ENCODE assay signal across 19 cellular contexts in genomic region chr3:43246956-43247355, GRCh38. TPM values are rescaled to one million over a fixed set of nuclear protein-coding genes. Genes with fewer than 3 reads are reported as not detected.
DNase-seq lines count a peak whose midpoint lies in the region; ATAC-seq and TF ChIP-seq lines count a peak whose summit lies in the region.
"Had no signal": no experiment of that assay in that cellular context is flagged by ENCODE, and none has a peak within 500 bp of the region (broad histone marks: within the 10 kb centered on the region; RNA-seq: fewer than 3 reads in every experiment).

No MANE protein-coding gene starts in this region.

- no peak overlapping the region for H2AFZ ChIP-seq in mesenchymal stem cell (ENCODE audit: low read depth, low read length)

- H2BK5ac ChIP-seq in mesenchymal stem cell (ENCODE audit: low read depth, low read length, poor library complexity, severe bottlenecking) = no peak overlapping the region

- 80% methylated on average over 2 of the region's 2 CpGs for WGBS in mesenchymal stem cell

- H3K27me3 Mint-ChIP-seq in stimulated activated naive CD8-positive, alpha-beta T cell treated with anti-CD3 and anti-CD28 coated beads, Interleukin-15, amount 100 ng/mL, for 72 hours = no peaks in the 10 kb centered on the region
- peaks cover 3% of the 10 kb centered on the region for H3K27me3 Mint-ChIP-seq in memory B cell

- no peak overlapping the region for H3K4me2 ChIP-seq in mesenchymal stem cell (ENCODE audit: low read length, poor library complexity, severe bottlenecking)

- no peaks in the 10 kb centered on the region for H3K36me3 ChIP-seq in mesenchymal stem cell (ENCODE audit: control insufficient read depth in 1 of 2, insufficient read depth in 2 of 2, low read depth in 1 of 2, low read length in 2 of 2)
- H3K36me3 ChIP-seq: pancreas had no signal

- no peaks in the 10 kb centered on the region for H3K79me1 ChIP-seq in mesenchymal stem cell (replicated peaks; ENCODE audit: low read length, poor library complexity, severe bottlenecking)

- no peak overlapping the region for H3K23ac ChIP-seq in mesenchymal stem cell (ENCODE audit: low read length in 2 of 2)

- ATAC-seq in stimulated activated naive CD8-positive, alpha-beta T cell treated with anti-CD3 and anti-CD28 coated beads, Interleukin-15, amount 100 ng/mL, for 72 hours = peak; percentile 40
- ATAC-seq in stimulated activated naive CD8-positive, alpha-beta T cell treated with anti-CD3 and anti-CD28 coated beads, Interleukin-15, Interleukin-2, amounts not matched to agents 100 U/mL and 50 U/mL, for 24 hours = no peak
- ATAC-seq in memory B cell (ENCODE audit: low read depth) (peak; percentile 31), GM18511 (IDR thresholded peaks at IDR 0.05; ENCODE audit: unreplicated experiment) (no peak), HG02763 (IDR thresholded peaks at IDR 0.05; ENCODE audit: unreplicated experiment) (no peak), HG02981 (IDR thresholded peaks at IDR 0.05; ENCODE audit: unreplicated experiment) (no peak)
- ATAC-seq: pancreas; stimulated activated effector memory CD8-positive, alpha-beta T cell treated with anti-CD3 and anti-CD28 coated beads, Interleukin-12 subunit alpha, Interleukin-12 subunit beta, amount 100 ng/mL, for 72 hours had no signal

- H3K4ac ChIP-seq in mesenchymal stem cell (ENCODE audit: low read depth in 1 of 2, low read length in 2 of 2) = no peak overlapping the region

- H2AK5ac ChIP-seq in mesenchymal stem cell (ENCODE audit: low read length, severe bottlenecking) = no peak overlapping the region

- no peak overlapping the region for H4K8ac ChIP-seq in mesenchymal stem cell (ENCODE audit: low read length)

- H3K36me3 Mint-ChIP-seq in memory B cell = no peaks in the 10 kb centered on the region
- H3K36me3 Mint-ChIP-seq: stimulated activated effector memory CD8-positive, alpha-beta T cell treated with anti-CD3 and anti-CD28 coated beads, Interleukin-12 subunit alpha, Interleukin-12 subunit beta, amount 100 ng/mL, for 72 hours had no signal

- H4K91ac ChIP-seq in mesenchymal stem cell (ENCODE audit: low read length) = no peak overlapping the region

- peak overlapping the region in 1 of 2 donors; percentile 81 for H3K27ac Mint-ChIP-seq in stimulated activated naive CD8-positive, alpha-beta T cell treated with anti-CD3 and anti-CD28 coated beads, Interleukin-15, amount 100 ng/mL, for 72 hours
- peak overlapping the region; percentile 22 for H3K27ac Mint-ChIP-seq in memory B cell
- H3K27ac Mint-ChIP-seq: stimulated activated effector memory CD8-positive, alpha-beta T cell treated with anti-CD3 and anti-CD28 coated beads, Interleukin-12 subunit alpha, Interleukin-12 subunit beta, amount 100 ng/mL, for 72 hours; T-helper 2 cell treated with Interferon-gamma antibody and Interleukin-4, amounts not matched to agents 5 μg/mL and 100 μg/mL, for 36 hours had no signal

- no peak overlapping the region for H3K27ac ChIP-seq in mesenchymal stem cell (ENCODE audit: low read length, poor library complexity, severe bottlenecking)
- H3K27ac ChIP-seq: pancreas, RWPE1 had no signal

- DNase-seq in stimulated activated naive CD8-positive, alpha-beta T cell treated with anti-CD3 and anti-CD28 coated beads, Interleukin-15, amount 100 ng/mL, for 72 hours = no peak
- no peak for DNase-seq in stimulated activated naive CD8-positive, alpha-beta T cell treated with anti-CD3 and anti-CD28 coated beads, Interleukin-15, Interleukin-2, amounts not matched to agents 100 U/mL and 50 U/mL, for 24 hours
- DNase-seq in cardiac fibroblast (ENCODE audit: low read depth in 2 of 2) (peak; percentile 66 to 70), memory B cell (ENCODE audit: low spot score in 2 of 2) (no peak), mesenchymal stem cell (no peak)
- DNase-seq: dorsolateral prefrontal cortex; EL; foreskin melanocyte; kidney; NCI-H1436 treated with DMSO at 0.1 percent for 48 hours; NCI-H510A; pancreas; stimulated activated CD4-positive, alpha-beta T cell treated with anti-CD3 and anti-CD28 coated beads, Interleukin-2, amount 100 ng/mL, for 48 hours had no signal

- TF ChIP-seq CTCF in cardiac fibroblast (IDR thresholded peaks at IDR 0.05; ENCODE audit: low read depth, low read length) = no peak

- H3K9ac ChIP-seq in mesenchymal stem cell (ENCODE audit: low read length) = no peak overlapping the region

- H2BK15ac ChIP-seq in mesenchymal stem cell (ENCODE audit: low read depth, poor library complexity, severe bottlenecking) = no peak overlapping the region

- no peak overlapping the region for H2BK120ac ChIP-seq in mesenchymal stem cell (ENCODE audit: low read depth, low read length)

- H3K9me3 Mint-ChIP-seq in stimulated activated naive CD8-positive, alpha-beta T cell treated with anti-CD3 and anti-CD28 coated beads, Interleukin-15, amount 100 ng/mL, for 72 hours = peaks cover 0 to 19% of the 10 kb centered on the region in 2 donors
- H3K9me3 Mint-ChIP-seq in memory B cell = no peaks in the 10 kb centered on the region
- H3K9me3 Mint-ChIP-seq: stimulated activated effector memory CD8-positive, alpha-beta T cell treated with anti-CD3 and anti-CD28 coated beads, Interleukin-12 subunit alpha, Interleukin-12 subunit beta, amount 100 ng/mL, for 72 hours had no signal

- no peak overlapping the region for H2BK12ac ChIP-seq in mesenchymal stem cell (ENCODE audit: low read length in 2 of 2)

- H3K27me3 ChIP-seq in mesenchymal stem cell (ENCODE audit: control insufficient read depth in 1 of 2, insufficient read depth in 1 of 2, low read length in 2 of 2) = peaks cover 61 to 65% of the 10 kb centered on the region in 2 experiments
- H3K27me3 ChIP-seq: pancreas had no signal

- H3K14ac ChIP-seq in mesenchymal stem cell (ENCODE audit: low read length in 2 of 2) = no peak overlapping the region

- no peak overlapping the region for H3K18ac ChIP-seq in mesenchymal stem cell (ENCODE audit: low read depth in 1 of 2, low read length in 2 of 2)

- no peaks in the 10 kb centered on the region for H3K4me1 ChIP-seq in mesenchymal stem cell (ENCODE audit: control insufficient read depth, insufficient read depth, low read depth, low read length)
- H3K4me1 ChIP-seq: pancreas had no signal

- peaks cover 7% of the 10 kb centered on the region for H3K9me3 ChIP-seq in mesenchymal stem cell (ENCODE audit: control insufficient read depth, low read length)

- no peak overlapping the region for H3K4me3 Mint-ChIP-seq in stimulated activated naive CD8-positive, alpha-beta T cell treated with anti-CD3 and anti-CD28 coated beads, Interleukin-15, amount 100 ng/mL, for 72 hours
- H3K4me3 Mint-ChIP-seq in memory B cell = no peak overlapping the region
- H3K4me3 Mint-ChIP-seq: stimulated activated effector memory CD8-positive, alpha-beta T cell treated with anti-CD3 and anti-CD28 coated beads, Interleukin-12 subunit alpha, Interleukin-12 subunit beta, amount 100 ng/mL, for 72 hours; T-helper 2 cell treated with Interferon-gamma antibody and Interleukin-4, amounts not matched to agents 5 μg/mL and 100 μg/mL, for 36 hours had no signal

- peaks cover 52% of the 10 kb centered on the region for H3K4me1 Mint-ChIP-seq in stimulated activated naive CD8-positive, alpha-beta T cell treated with anti-CD3 and anti-CD28 coated beads, Interleukin-15, amount 100 ng/mL, for 72 hours
- H3K4me1 Mint-ChIP-seq in memory B cell = peaks cover 20% of the 10 kb centered on the region

- H3K4me3 ChIP-seq in cardiac fibroblast (replicated peaks in 1 of 2; ENCODE audit: low read depth in 2 of 2, low read length in 2 of 2) (no peak overlapping the region), mesenchymal stem cell (ENCODE audit: insufficient read depth in 1 of 2, low read depth in 1 of 2, low read length in 2 of 2) (no peak overlapping the region)
- H3K4me3 ChIP-seq: dorsolateral prefrontal cortex, pancreas had no signal

RNA-seq across cellular contexts. Expression of gene SNRK, which starts 39.4 kb away (rescaled TPM):
- 13.9 TPM for polyA plus RNA-seq in mesenchymal stem cell (2013, experiment 1 of 2)
- 13.7 TPM for polyA plus RNA-seq in mesenchymal stem cell (2013, experiment 2 of 2)

Comparison
In these comparisons a context has a peak if more than half of its experiments do, and no peak if none do; other contexts are left out.
1. ATAC-seq: peak in stimulated activated naive CD8-positive, alpha-beta T cell treated with anti-CD3 and anti-CD28 coated beads, Interleukin-15, amount 100 ng/mL, for 72 hours (single experiment) and memory B cell (single experiment); none in stimulated activated naive CD8-positive, alpha-beta T cell treated with anti-CD3 and anti-CD28 coated beads, Interleukin-15, Interleukin-2, amounts not matched to agents 100 U/mL and 50 U/mL, for 24 hours (single experiment), GM18511 (single experiment), HG02763 (single experiment) and HG02981 (single experiment).
2. DNase-seq: peak in cardiac fibroblast (2 of 2); none in stimulated activated naive CD8-positive, alpha-beta T cell treated with anti-CD3 and anti-CD28 coated beads, Interleukin-15, amount 100 ng/mL, for 72 hours (0 of 2), stimulated activated naive CD8-positive, alpha-beta T cell treated with anti-CD3 and anti-CD28 coated beads, Interleukin-15, Interleukin-2, amounts not matched to agents 100 U/mL and 50 U/mL, for 24 hours (single experiment), memory B cell (0 of 2) and mesenchymal stem cell (single experiment).